In genomic region chr7:42914009-42914725, GRCh38 we compare ENCODE assay signal across 9 cellular contexts. TPM values are rescaled to one million over a fixed set of nuclear protein-coding genes. Genes with fewer than 3 reads are reported as not detected.
DNase-seq lines count a peak whose midpoint lies in the region; ATAC-seq, FAIRE-seq and TF ChIP-seq lines count a peak whose summit lies in the region.
"Had no signal": no experiment of that assay in that cellular context is flagged by ENCODE, and none has a peak within 500 bp of the region (broad histone marks: within the 10 kb centered on the region; RNA-seq: fewer than 3 reads in every experiment).

No MANE protein-coding gene starts in this region.

- H2BK5ac ChIP-seq in H9 (ENCODE audit: insufficient read length, low read length): no peak overlapping the region

- H2AFZ ChIP-seq in DND-41 (ENCODE audit: low read depth, low read length) (no peak overlapping the region), H9 (ENCODE audit: low read length) (no peak overlapping the region)

- H3K9ac ChIP-seq in DND-41 (ENCODE audit: low read depth, low read length): no peak overlapping the region
- no peak overlapping the region for H3K9ac ChIP-seq in H9 (ENCODE audit: extremely low read depth, insufficient read length, low read length)

- no peak for DNase-seq in DND-41
- peak; percentile 78 for DNase-seq in M059J (ENCODE audit: low read depth)
- DNase-seq in bronchial epithelial cell (ENCODE audit: low read depth): peak; percentile 79
- no peak for DNase-seq in nephron progenitor cell
- DNase-seq in H9: no peak
- no peak for DNase-seq in left colon
- DNase-seq in stimulated activated CD4-positive, alpha-beta T cell treated with anti-CD3 and anti-CD28 coated beads, Interleukin-15, amount 100 ng/mL, for 24 hours: no peak
- no peak for DNase-seq in G401 (ENCODE audit: low spot score)
- DNase-seq: DMS79 treated with DMSO at 0.1 percent for 48 hours had no signal

- H2BK20ac ChIP-seq in H9 (ENCODE audit: low read depth, low read length, poor library complexity, severe bottlenecking): no peak overlapping the region

- H3K4me1 Mint-ChIP-seq in nephron progenitor cell (peaks cover 37% of the 10 kb centered on the region), H9 (peaks cover 36 to 40% of the 10 kb centered on the region in 2 experiments)

- H4K8ac ChIP-seq in H9 (replicated peaks; ENCODE audit: insufficient read length, low read depth, low read length): no peak overlapping the region

- H3K4me1 ChIP-seq in DND-41 (ENCODE audit: insufficient read depth, low read length) (peaks cover 41% of the 10 kb centered on the region), H9 (ENCODE audit: insufficient read depth, low read length) (peaks cover 12% of the 10 kb centered on the region)

- ATAC-seq in DND-41 (ENCODE audit: insufficient read depth, low read depth) (no peak), left colon (no peak)

- H3K4me2 ChIP-seq in DND-41 (ENCODE audit: insufficient read depth, low read length) (no peak overlapping the region), H9 (ENCODE audit: insufficient read depth, insufficient read length, low read length) (no peak overlapping the region)

- no peak overlapping the region for H3K18ac ChIP-seq in H9 (ENCODE audit: insufficient read length, low read depth, low read length)

- no peak for FAIRE-seq in bronchial epithelial cell (lab: Jason Lieb, UNC)

- peak overlapping the region; percentile 38 for H3K27ac ChIP-seq in DND-41 (ENCODE audit: low read length)
- no peak overlapping the region for H3K27ac ChIP-seq in H9 (ENCODE audit: insufficient read length, low read depth, low read length)

- H3K27ac Mint-ChIP-seq in nephron progenitor cell: peak overlapping the region; percentile 48
- H3K27ac Mint-ChIP-seq in H9: peak overlapping the region in 1 of 3 experiments; percentile 81; a peak in 2 of 7 replicates

- in situ Hi-C loops in G401 (cut with HindIII; ENCODE audit: low sequenced_read_pairs): no loop called here

- H3K4ac ChIP-seq in H9 (ENCODE audit: low read depth, low read length): no peak overlapping the region

- H3K23ac ChIP-seq in H9 (ENCODE audit: insufficient read length, low read depth, low read length): no peak overlapping the region

- H3T11ph ChIP-seq in H9 (ENCODE audit: low read length): no peak overlapping the region

- no peak overlapping the region for H2BK120ac ChIP-seq in H9 (ENCODE audit: low read depth, low read length, poor library complexity, severe bottlenecking)

- no peak overlapping the region for H4K91ac ChIP-seq in H9 (ENCODE audit: insufficient read length, low read depth, low read length)

- H3K9me3 Mint-ChIP-seq in nephron progenitor cell (no peaks in the 10 kb centered on the region), H9 (no peaks in the 10 kb centered on the region; a peak in 1 of 5 replicates)

- H3K14ac ChIP-seq in H9 (ENCODE audit: insufficient read depth, low read length): no peak overlapping the region

- H3K4me3 Mint-ChIP-seq in nephron progenitor cell (no peak overlapping the region), H9 (no peak overlapping the region)

- H3K27me3 Mint-ChIP-seq in nephron progenitor cell (ENCODE audit: low read depth, poor library complexity): no peaks in the 10 kb centered on the region
- H3K27me3 Mint-ChIP-seq in H9 (ENCODE audit: low read depth): no peaks in the 10 kb centered on the region

- H3K79me2 ChIP-seq in DND-41 (ENCODE audit: insufficient read depth, low read length): peaks cover 12% of the 10 kb centered on the region
- peaks cover 3% of the 10 kb centered on the region; the same call in 1 of the 2 replicates for H3K79me2 ChIP-seq in H9 (ENCODE audit: insufficient read depth, low read length)

- H3K36me3 Mint-ChIP-seq in nephron progenitor cell (ENCODE audit: low read depth): peaks cover 61% of the 10 kb centered on the region
- H3K36me3 Mint-ChIP-seq in H9 (ENCODE audit: insufficient read depth in 1 of 3, low read depth in 3 of 3): peaks cover 15 to 62% (median 51%) of the 10 kb centered on the region in 3 experiments; a peak in 6 of 7 replicates

- H3K36me3 ChIP-seq in DND-41 (ENCODE audit: insufficient read depth, low read length): peaks cover 43% of the 10 kb centered on the region
- peaks cover 10% of the 10 kb centered on the region for H3K36me3 ChIP-seq in bronchial epithelial cell (ENCODE audit: control insufficient read depth, insufficient read depth, low read length)

- no peaks in the 10 kb centered on the region for H3K27me3 ChIP-seq in DND-41 (ENCODE audit: insufficient read depth, low read length, poor library complexity)
- no peaks in the 10 kb centered on the region for H3K27me3 ChIP-seq in bronchial epithelial cell (ENCODE audit: control insufficient read depth, insufficient read depth, low read length)
- no peaks in the 10 kb centered on the region for H3K27me3 ChIP-seq in H9 (ENCODE audit: insufficient read depth, low read length)

- intact Hi-C loops in left colon (cut with DNase I, micrococcal nuclease): no loop called here

- H2AK5ac ChIP-seq in H9 (ENCODE audit: insufficient read length, low read length): no peak overlapping the region

- H3K79me1 ChIP-seq in H9 (ENCODE audit: insufficient read depth, low read depth, low read length, poor library complexity, severe bottlenecking): no peaks in the 10 kb centered on the region

- no CpG with 5 or more reads among the region's 10 CpGs for WGBS in H9 (ENCODE audit: extremely low coverage, insufficient read length, low lambda C conversion rate)

- H3K23me2 ChIP-seq in H9 (ENCODE audit: insufficient read length, low read depth, low read length, poor library complexity, severe bottlenecking): peaks cover 9% of the 10 kb centered on the region

- H2BK15ac ChIP-seq in H9 (ENCODE audit: low read depth, low read length): no peak overlapping the region

- H4K20me1 ChIP-seq in DND-41 (ENCODE audit: insufficient read depth, low read length): 0 out of 2 replicates have a peak, but pooled peaks cover 3% of the 10 kb centered on the region
- H4K20me1 ChIP-seq in H9 (ENCODE audit: control insufficient read depth, insufficient read depth, insufficient read length): no peaks in the 10 kb centered on the region

- no peak overlapping the region for H3K56ac ChIP-seq in H9 (ENCODE audit: insufficient read length, low read depth, low read length)

- H3K4me3 ChIP-seq in DND-41 (ENCODE audit: low read depth in 1 of 2, low read length in 2 of 2) (no peak overlapping the region), bronchial epithelial cell (ENCODE audit: low read depth, low read length) (no peak overlapping the region)

- TF ChIP-seq CTCF in DND-41 (IDR thresholded peaks at IDR 0.05; ENCODE audit: borderline replicate concordance, extremely low read depth, low read length, poor library complexity, severe bottlenecking) (no peak), bronchial epithelial cell (IDR thresholded peaks at IDR 0.05; ENCODE audit: insufficient read depth, low read length, severe bottlenecking) (no peak), nephron progenitor cell (IDR thresholded peaks at IDR 0.05) (no peak), H9 (conservative IDR thresholded peaks at IDR 0.05) (no peak)

- H2BK12ac ChIP-seq in H9 (ENCODE audit: insufficient read length, low read depth, low read length): no peak overlapping the region

- H3K9me3 ChIP-seq in DND-41 (ENCODE audit: insufficient read depth, low read length, severe bottlenecking) (no peaks in the 10 kb centered on the region), H9 (ENCODE audit: control insufficient read depth, low read depth, low read length) (no peaks in the 10 kb centered on the region)

- no peak overlapping the region for H4K5ac ChIP-seq in H9 (ENCODE audit: insufficient read length, low read depth, low read length)

RNA-seq across cellular contexts. Expression of gene C7orf25, which starts 2.3 kb away (rescaled TPM):
- 8.2 and 15.5 TPM in 2 replicates for total RNA-seq in M059J (2014; rRNA removed; shearing (Covaris generic))
- 3.2 and 3.7 TPM in 2 replicates for total RNA-seq in bronchial epithelial cell
- total RNA-seq in H9 (2021): 2.9 and 3.8 TPM in 2 replicates
- total RNA-seq in left colon: 1 to 10 TPM; 2.7 to 6.0 TPM
- 1.5 and 7.0 TPM in 2 replicates for total RNA-seq in G401 (2014; rRNA removed; shearing (Covaris generic))

RNA-seq across cellular contexts. Expression of gene PSMA2, which starts 17.8 kb away (rescaled TPM):
- 306 and 309 TPM in 2 replicates for total RNA-seq in M059J (2014; rRNA removed; shearing (Covaris generic))
- 40.6 and 62.1 TPM in 2 replicates for total RNA-seq in bronchial epithelial cell
- total RNA-seq in H9 (2021): 227 and 239 TPM in 2 replicates
- 10 to 100 TPM; 55.5 to 73.0 TPM for total RNA-seq in left colon
- 235 and 237 TPM in 2 replicates for total RNA-seq in G401 (2014; rRNA removed; shearing (Covaris generic))

RNA-seq across cellular contexts. Expression of gene MRPL32, which starts 18.0 kb away (rescaled TPM):
- total RNA-seq in M059J (2014; rRNA removed; shearing (Covaris generic)): 76.2 and 89.5 TPM in 2 replicates
- total RNA-seq in bronchial epithelial cell (62.6 and 63.2 TPM in 2 replicates), H9 (2021) (97.2 and 101 TPM in 2 replicates), left colon (10 to 100 TPM; 40.1 to 43.3 TPM)
- total RNA-seq in G401 (2014; rRNA removed; shearing (Covaris generic)): 84.9 and 111 TPM in 2 replicates

Comparison
In these comparisons a context has a peak if more than half of its experiments do, and no peak if none do; other contexts are left out.
1. DNase-seq: peak in M059J (single experiment) and bronchial epithelial cell (single experiment); none in DND-41 (single experiment), nephron progenitor cell (single experiment), H9 (single experiment), left colon (0 of 2), stimulated activated CD4-positive, alpha-beta T cell treated with anti-CD3 and anti-CD28 coated beads, Interleukin-15, amount 100 ng/mL, for 24 hours (single experiment) and G401 (single experiment).